Comparison of ENCODE assay signal across 20 cellular contexts in genomic region chr19:18446811-18447359, GRCh38. TPM values are rescaled to one million over a fixed set of nuclear protein-coding genes. Genes with fewer than 3 reads are reported as not detected.
A peak's percentile ranks its signal among the peaks of the same experiment; 100 is the strongest.
DNase-seq lines count a peak whose midpoint lies in the region; ATAC-seq, FAIRE-seq and TF ChIP-seq lines count a peak whose summit lies in the region.
"Had no signal": no experiment of that assay in that cellular context is flagged by ENCODE, and none has a peak within 500 bp of the region (broad histone marks: within the 10 kb centered on the region; RNA-seq: fewer than 3 reads in every experiment).

No MANE protein-coding gene starts in this region.

- FAIRE-seq in K562 (lab: Jason Lieb, UNC), result no peak
- FAIRE-seq: G401.6 had no signal

- no peak overlapping the region for H4K5ac ChIP-seq in IMR-90 (ENCODE audit: low read depth, low read length)

- H3K56ac ChIP-seq in IMR-90 (ENCODE audit: extremely low read depth, insufficient read depth, low read length), result no peak overlapping the region

- TF ChIP-seq POLR2A in IMR-90 (IDR thresholded peaks at IDR 0.05; ENCODE audit: low read depth, low read length) (no peak), K562 (conservative IDR thresholded peaks at IDR 0.05) (no peak)

- H2AFZ ChIP-seq in IMR-90 (replicated peaks; ENCODE audit: low read length, poor library complexity) (peak overlapping the region; percentile 15), K562 (ENCODE audit: low read depth, low read length) (no peak overlapping the region)
- H2AFZ ChIP-seq: GM23248 had no signal

- no peak overlapping the region for H2BK20ac ChIP-seq in IMR-90 (ENCODE audit: low read depth, low read length)

- H3K9ac ChIP-seq in IMR-90 (ENCODE audit: low read depth, low read length) (no peak overlapping the region), K562 (ENCODE audit: insufficient read depth in 1 of 2, low read depth in 2 of 2, low read length in 2 of 2) (peak overlapping the region in 1 of 2 experiments; percentile 74; a peak in 2 of 4 replicates)
- H3K9ac ChIP-seq: GM23248, KMS-11 had no signal

- no peak overlapping the region for H2BK15ac ChIP-seq in IMR-90 (ENCODE audit: low read depth, low read length)

- H3K4me1 ChIP-seq in IMR-90 (ENCODE audit: control insufficient read depth, insufficient read depth, low read length), result peaks cover 2% of the 10 kb centered on the region
- peaks cover 7 to 66% of the 10 kb centered on the region in 2 experiments; a peak in 4 of 5 replicates for H3K4me1 ChIP-seq in K562 (replicated peaks in 1 of 2; ENCODE audit: control insufficient read depth in 2 of 2, insufficient read depth in 2 of 2, low read length in 2 of 2)

- H3K36me3 ChIP-seq in IMR-90 (ENCODE audit: control insufficient read depth, insufficient read depth, low read length) (peaks cover 68% of the 10 kb centered on the region), K562 (ENCODE audit: control insufficient read depth, insufficient read depth, low read length) (peaks cover 88% of the 10 kb centered on the region)

- CTCF ChIA-PET in IMR-90 (lab: Yijun Ruan, JAX), result no interaction called here
- CTCF ChIA-PET in K562 (lab: Yijun Ruan, JAX; ENCODE audit: low intra/inter-chr PET ratio), result no interaction called here
- CTCF ChIA-PET in activated CD8-positive, alpha-beta memory T cell treated with anti-CD3 and anti-CD28 coated beads, Interleukin-2, amount 10 ng/mL, durations not matched to agents 7 days and 5 days (lab: Charles Lee), result interaction anchor here (1.3 kb wide), 1 partner anchor 15 kb away, joined by 4 read pairs; no protein-coding TSS in a partner anchor

- H3K27me3 Mint-ChIP-seq in nephron progenitor cell (ENCODE audit: low read depth, poor library complexity), result peaks cover 4% of the 10 kb centered on the region
- H3K27me3 Mint-ChIP-seq in activated CD8-positive, alpha-beta memory T cell treated with anti-CD3 and anti-CD28 coated beads, Interleukin-2, amount 10 ng/mL, durations not matched to agents 7 days and 5 days, result no peaks in the 10 kb centered on the region

- H3K18ac ChIP-seq in IMR-90 (ENCODE audit: low read depth, low read length), result no peak overlapping the region

- dilution Hi-C loops in IMR-90 (cut with HindIII; ENCODE audit: low sequenced_read_pairs, unreplicated experiment), result no loop called here

- H3K27ac ChIP-seq in IMR-90 (ENCODE audit: insufficient read depth, low read length) (no peak overlapping the region), K562 (ENCODE audit: extremely low read depth, low read depth, low read length) (no peak overlapping the region)
- H3K27ac ChIP-seq: 22Rv1, GM23248, KMS-11 had no signal

- H3K79me1 ChIP-seq in IMR-90 (ENCODE audit: low read depth in 1 of 2, low read length in 2 of 2), result peaks cover 15 to 61% of the 10 kb centered on the region in 2 experiments

- peak overlapping the region; percentile 83 for H3K27ac Mint-ChIP-seq in nephron progenitor cell
- no peak overlapping the region for H3K27ac Mint-ChIP-seq in activated CD8-positive, alpha-beta memory T cell treated with anti-CD3 and anti-CD28 coated beads, Interleukin-2, amount 10 ng/mL, durations not matched to agents 7 days and 5 days
- H3K27ac Mint-ChIP-seq: CD8-positive, alpha-beta T cell had no signal

- H3K14ac ChIP-seq in IMR-90 (replicated peaks; ENCODE audit: low read depth, low read length), result no peak overlapping the region

- H2BK120ac ChIP-seq in IMR-90 (ENCODE audit: low read depth, low read length), result no peak overlapping the region

- TF ChIP-seq CTCF in IMR-90 (conservative IDR thresholded peaks at IDR 0.05; ENCODE audit: low read depth, low read length) (no peak), K562 (IDR thresholded peaks at IDR 0.05 in 2 of 3, conservative IDR thresholded peaks at IDR 0.05 in 1 of 3; ENCODE audit: insufficient read depth in 2 of 3, low read depth in 1 of 3, low read length in 3 of 3) (no peak), nephron progenitor cell (IDR thresholded peaks at IDR 0.05) (no peak)

- H3K27me3 ChIP-seq in IMR-90 (ENCODE audit: control insufficient read depth, insufficient read depth, low read length) (no peaks in the 10 kb centered on the region), K562 (ENCODE audit: control insufficient read depth in 2 of 2, insufficient read depth in 2 of 2, low read length in 2 of 2) (no peaks in the 10 kb centered on the region)
- H3K27me3 ChIP-seq: MG63 had no signal

- H3K4me2 ChIP-seq in IMR-90 (ENCODE audit: low read depth, low read length), result no peak overlapping the region
- H3K4me2 ChIP-seq in K562 (ENCODE audit: insufficient read depth, low read length), result no peak overlapping the region
- H3K4me2 ChIP-seq: KMS-11 had no signal

- H3K9me3 ChIP-seq in IMR-90 (ENCODE audit: control insufficient read depth, insufficient read depth, low read length), result no peaks in the 10 kb centered on the region
- no peaks in the 10 kb centered on the region for H3K9me3 ChIP-seq in K562 (replicated peaks; ENCODE audit: control insufficient read depth, insufficient read depth, low read depth, low read length)
- H3K9me3 ChIP-seq: MG63 had no signal

- H4K91ac ChIP-seq in IMR-90 (ENCODE audit: insufficient read depth, low read depth, low read length), result no peak overlapping the region

- H4K20me1 ChIP-seq in IMR-90 (ENCODE audit: insufficient read depth, low read length) (peaks cover 49% of the 10 kb centered on the region), K562 (replicated peaks; ENCODE audit: control insufficient read depth, insufficient read depth, low read length) (0 out of 2 replicates have a peak, but pooled peaks cover under 1% of the 10 kb centered on the region)

- H3K23ac ChIP-seq in IMR-90 (ENCODE audit: low read depth, low read length), result no peak overlapping the region

- H3K4me3 ChIP-seq in IMR-90 (ENCODE audit: insufficient read depth, low read depth, low read length) (no peak overlapping the region), K562 (no peak overlapping the region)
- H3K4me3 ChIP-seq: GM23248, MG63 had no signal

- WGBS in IMR-90 (ENCODE audit: extremely low coverage in 2 of 2, insufficient read length in 1 of 2), 2 experiments, result 87% methylated on average over 5 of the region's 12 CpGs; no CpG with 5 or more reads in 1 of the 2 experiments
- 91% methylated on average over 11 of the region's 12 CpGs for WGBS in K562 (ENCODE audit: insufficient coverage, low coverage, missing lambda C conversion rate)

- peaks cover 39% of the 10 kb centered on the region for H3K4me1 Mint-ChIP-seq in nephron progenitor cell
- H3K4me1 Mint-ChIP-seq in activated CD8-positive, alpha-beta memory T cell treated with anti-CD3 and anti-CD28 coated beads, Interleukin-2, amount 10 ng/mL, durations not matched to agents 7 days and 5 days, result peaks cover 9% of the 10 kb centered on the region

- no peak overlapping the region for H3K4ac ChIP-seq in IMR-90 (ENCODE audit: low read depth, low read length)

- TF ChIP-seq RAD21 in IMR-90 (IDR thresholded peaks at IDR 0.05; ENCODE audit: low read length), result no peak
- TF ChIP-seq RAD21 in K562 (CRISPR knock-in tag; conservative IDR thresholded peaks at IDR 0.05 in 1 of 2, IDR thresholded peaks at IDR 0.05 in 1 of 2), result no peak

- H2BK5ac ChIP-seq in IMR-90 (ENCODE audit: low read depth, low read length, poor library complexity, severe bottlenecking), result no peak overlapping the region

- H3K4me3 Mint-ChIP-seq in nephron progenitor cell, result no peak overlapping the region
- H3K4me3 Mint-ChIP-seq in activated CD8-positive, alpha-beta memory T cell treated with anti-CD3 and anti-CD28 coated beads, Interleukin-2, amount 10 ng/mL, durations not matched to agents 7 days and 5 days, result no peak overlapping the region
- H3K4me3 Mint-ChIP-seq: CD8-positive, alpha-beta T cell had no signal

- BruUV-seq in IMR-90 (replicated peaks; lab: Mats Ljungman, UMichigan) (no TSS peak), K562 (replicated peaks; lab: Mats Ljungman, UMichigan) (no TSS peak)

- TF ChIP-seq EP300 in K562 (IDR thresholded peaks at IDR 0.05; ENCODE audit: low read length), result no peak

- no peak overlapping the region for H2AK9ac ChIP-seq in IMR-90 (replicated peaks; ENCODE audit: low read depth, low read length, poor library complexity)

- peaks cover 17% of the 10 kb centered on the region for H3K36me3 Mint-ChIP-seq in nephron progenitor cell (ENCODE audit: low read depth)
- peaks cover 16% of the 10 kb centered on the region for H3K36me3 Mint-ChIP-seq in activated CD8-positive, alpha-beta memory T cell treated with anti-CD3 and anti-CD28 coated beads, Interleukin-2, amount 10 ng/mL, durations not matched to agents 7 days and 5 days

- H3K9me1 ChIP-seq in IMR-90 (ENCODE audit: insufficient read depth, low read length) (peaks cover 7% of the 10 kb centered on the region; the same call in 1 of the 2 replicates), K562 (ENCODE audit: control insufficient read depth, insufficient read depth, low read length) (peaks cover 7% of the 10 kb centered on the region)

- no peaks in the 10 kb centered on the region for H3K9me3 Mint-ChIP-seq in nephron progenitor cell
- peaks cover 3% of the 10 kb centered on the region for H3K9me3 Mint-ChIP-seq in activated CD8-positive, alpha-beta memory T cell treated with anti-CD3 and anti-CD28 coated beads, Interleukin-2, amount 10 ng/mL, durations not matched to agents 7 days and 5 days (ENCODE audit: low read depth)
- H3K9me3 Mint-ChIP-seq: CD8-positive, alpha-beta T cell had no signal

- intact Hi-C loops in IMR-90 (cut with micrococcal nuclease) (no loop called here), K562 (cut with micrococcal nuclease) (no loop called here)

- POLR2A ChIA-PET in IMR-90 (lab: Charles Lee; ENCODE audit: unreplicated experiment), result no interaction called here
- POLR2A ChIA-PET in K562 (lab: Yijun Ruan, JAX), result interaction anchor here (1.3 kb wide), 1 partner anchor 10 kb away, joined by 6 read pairs; no protein-coding TSS in a partner anchor

- ATAC-seq in IMR-90 (ENCODE audit: low read depth) (no peak), K562 (no peak), HG02798 (IDR thresholded peaks at IDR 0.05; ENCODE audit: poor library complexity, unreplicated experiment) (no peak), HG03521 (IDR thresholded peaks at IDR 0.05; ENCODE audit: unreplicated experiment) (no peak)
- no peak for ATAC-seq in activated CD8-positive, alpha-beta memory T cell treated with anti-CD3 and anti-CD28 coated beads, Interleukin-2, amount 10 ng/mL, durations not matched to agents 7 days and 5 days
- ATAC-seq: CD8-positive, alpha-beta T cell; HCT116 had no signal

- H3K79me2 ChIP-seq in K562 (ENCODE audit: control insufficient read depth, insufficient read depth, low read length), result peaks cover 3% of the 10 kb centered on the region; the same call in 1 of the 3 replicates

- H4K8ac ChIP-seq in IMR-90 (ENCODE audit: low read depth in 2 of 2, low read length in 2 of 2), result no peak overlapping the region

- H2AK5ac ChIP-seq in IMR-90 (ENCODE audit: low read depth, low read length), result no peak overlapping the region

- DNase-seq in NCI-H1417 (lab: John Stamatoyannopoulos, UW), result peak in 2 of 3 experiments; percentile 36 to 61
- DNase-seq in NCI-H1417 treated with DMSO at 0.1 percent for 48 hours (lab: John Stamatoyannopoulos, UW), result no peak
- no peak for DNase-seq in IMR-90
- DNase-seq in K562 (ENCODE audit: extremely low read depth in 1 of 4, low spot score in 3 of 4), result no peak
- no peak for DNase-seq in nephron progenitor cell
- no peak for DNase-seq in activated CD8-positive, alpha-beta memory T cell treated with anti-CD3 and anti-CD28 coated beads, Interleukin-2, amount 10 ng/mL, durations not matched to agents 7 days and 5 days
- DNase-seq: CD8-positive, alpha-beta T cell; DMS79 treated with DMSO at 0.1 percent for 48 hours; GM23248; MG63; NCI-H1092; NCI-H187; NCI-H345; NCI-H526 treated with DMSO at 0.1 percent for 48 hours had no signal

- in situ Hi-C loops in IMR-90 (cut with MboI; ENCODE audit: low sequenced_read_pairs) (no loop called here), K562 (cut with MboI) (no loop called here)

RNA-seq across cellular contexts. Expression of gene ISYNA1, which starts 9.0 kb away (rescaled TPM):
- total RNA-seq in IMR-90 (2012; rRNA removed) (3.4 and 3.9 TPM in 2 replicates), K562 (2014; rRNA removed) (180 and 202 TPM in 2 replicates), K562 (2014; rRNA removed; fragmentation: Illumina TruSeq; extraction: Trizol) (14.6 and 32.0 TPM in 2 replicates), K562 (2015; rRNA removed; fragmentation: Illumina TruSeq; extraction: Trizol) (93.2 and 96.8 TPM in 2 replicates), K562 (2021) (435 and 460 TPM in 2 replicates)
- polyA plus RNA-seq in IMR-90 (2012; rRNA removed) (24.7 and 29.4 TPM in 2 replicates), K562 (2011; rRNA removed) (99.3 and 191 TPM in 2 replicates), K562 (2014; fragmentation: Illumina TruSeq; extraction: Trizol) (73.2 and 198 TPM in 2 replicates), K562 (2014; fragmentation: Nextera tagmentation; extraction: Ambion mirVana) (10 to 100 TPM; 21.8 to 57.6 TPM), K562 (2014; rRNA removed) (376 and 380 TPM in 2 replicates)
- polyA plus RNA-seq in IMR-90 (2012; cell fraction: cytosol; rRNA removed), result 12.2 and 29.5 TPM in 2 replicates
- polyA plus RNA-seq in IMR-90 (2012; cell fraction: nucleus; rRNA removed; ENCODE audit: low replicate concordance), result 118 and 248 TPM in 2 replicates
- total RNA-seq in K562 (2011; cell fraction: chromatin; rRNA removed; ENCODE audit: low replicate concordance), result 155 and 651 TPM in 2 replicates
- total RNA-seq in K562 (2011; cell fraction: nucleolus; rRNA removed), result 616 and 678 TPM in 2 replicates
- total RNA-seq in K562 (2011; cell fraction: nucleoplasm; rRNA removed), result 226 and 284 TPM in 2 replicates
- 148 and 356 TPM in 2 replicates for polyA plus RNA-seq in K562 (2011; cell fraction: cytosol; rRNA removed)
- polyA plus RNA-seq in K562 (2011; cell fraction: nucleus; rRNA removed), result 1,012 and 1,382 TPM in 2 replicates
- polyA plus RNA-seq in K562 (2012), result 319 and 453 TPM in 2 replicates
- 36.7 and 52.6 TPM in 2 replicates for polyA minus RNA-seq in K562 (2011; rRNA and poly(A)+ RNA removed)
- 173 and 245 TPM in 2 replicates for polyA minus RNA-seq in K562 (2011; cell fraction: cytosol; rRNA and poly(A)+ RNA removed)
- 114 and 124 TPM in 2 replicates for polyA minus RNA-seq in K562 (2011; cell fraction: nucleus; rRNA and poly(A)+ RNA removed)
- 10 to 100 TPM; 29.6 to 30.0 TPM for total RNA-seq in activated CD8-positive, alpha-beta memory T cell treated with anti-CD3 and anti-CD28 coated beads, Interleukin-2, amount 10 ng/mL, durations not matched to agents 7 days and 5 days

RNA-seq across cellular contexts. Expression of gene SSBP4, which starts 27.7 kb away (rescaled TPM):
- total RNA-seq in IMR-90 (2012; rRNA removed), result 13.3 and 14.9 TPM in 2 replicates
- polyA plus RNA-seq in IMR-90 (2012; rRNA removed), result 39.7 and 48.1 TPM in 2 replicates
- polyA plus RNA-seq in IMR-90 (2012; cell fraction: cytosol; rRNA removed), result 36.0 and 75.3 TPM in 2 replicates
- polyA plus RNA-seq in IMR-90 (2012; cell fraction: nucleus; rRNA removed; ENCODE audit: low replicate concordance), result 110 and 323 TPM in 2 replicates
- 28.5 and 141 TPM in 2 replicates for total RNA-seq in K562 (2011; cell fraction: chromatin; rRNA removed; ENCODE audit: low replicate concordance)
- 209 and 228 TPM in 2 replicates for total RNA-seq in K562 (2011; cell fraction: nucleolus; rRNA removed)
- 68.6 and 76.2 TPM in 2 replicates for total RNA-seq in K562 (2011; cell fraction: nucleoplasm; rRNA removed)
- total RNA-seq in K562 (2014; rRNA removed), result 125 and 188 TPM in 2 replicates
- total RNA-seq in K562 (2014; rRNA removed; fragmentation: Illumina TruSeq; extraction: Trizol), result 21.2 and 21.4 TPM in 2 replicates
- total RNA-seq in K562 (2015; rRNA removed; fragmentation: Illumina TruSeq; extraction: Trizol), result 72.3 and 76.3 TPM in 2 replicates
- total RNA-seq in K562 (2021), result 189 TPM in 2 replicates
- 20.1 and 25.9 TPM in 2 replicates for polyA plus RNA-seq in K562 (2011; rRNA removed)
- polyA plus RNA-seq in K562 (2011; cell fraction: cytosol; rRNA removed), result 25.4 and 118 TPM in 2 replicates
- 134 and 296 TPM in 2 replicates for polyA plus RNA-seq in K562 (2011; cell fraction: nucleus; rRNA removed)
- polyA plus RNA-seq in K562 (2012), result 81.3 and 110 TPM in 2 replicates
- polyA plus RNA-seq in K562 (2014; fragmentation: Illumina TruSeq; extraction: Trizol), result 39.0 and 114 TPM in 2 replicates
- 1 to 10 TPM; 1.1 to 1.9 TPM for polyA plus RNA-seq in K562 (2014; fragmentation: Nextera tagmentation; extraction: Ambion mirVana)
- polyA plus RNA-seq in K562 (2014; rRNA removed), result 119 and 133 TPM in 2 replicates
- 3.6 and 7.0 TPM in 2 replicates for polyA minus RNA-seq in K562 (2011; rRNA and poly(A)+ RNA removed)
- 37.3 and 43.8 TPM in 2 replicates for polyA minus RNA-seq in K562 (2011; cell fraction: cytosol; rRNA and poly(A)+ RNA removed)
- 85.0 and 105 TPM in 2 replicates for polyA minus RNA-seq in K562 (2011; cell fraction: nucleus; rRNA and poly(A)+ RNA removed)
- total RNA-seq in activated CD8-positive, alpha-beta memory T cell treated with anti-CD3 and anti-CD28 coated beads, Interleukin-2, amount 10 ng/mL, durations not matched to agents 7 days and 5 days, result 100 to 1,000 TPM; 197 to 247 TPM

RNA-seq across cellular contexts. Expression of gene LRRC25, which starts 49.5 kb away (rescaled TPM):
- total RNA-seq in IMR-90 (2012; rRNA removed) (not detected in 2 replicates), K562 (2014; rRNA removed) (0.18 and 0.29 TPM in 2 replicates), K562 (2014; rRNA removed; fragmentation: Illumina TruSeq; extraction: Trizol) (0.07 TPM in 1 of 2 replicates, not detected in the other), K562 (2015; rRNA removed; fragmentation: Illumina TruSeq; extraction: Trizol) (0.30 and 0.36 TPM in 2 replicates), K562 (2021) (0.09 and 0.22 TPM in 2 replicates)
- polyA plus RNA-seq in IMR-90 (2012; rRNA removed) (0.03 TPM in 1 of 2 replicates, not detected in the other), K562 (2011; rRNA removed) (0.10 and 0.42 TPM in 2 replicates), K562 (2014; fragmentation: Illumina TruSeq; extraction: Trizol) (0.10 and 0.25 TPM in 2 replicates), K562 (2014; fragmentation: Nextera tagmentation; extraction: Ambion mirVana) (not detected), K562 (2014; rRNA removed) (0.08 TPM in 1 of 2 replicates, not detected in the other)
- polyA plus RNA-seq in IMR-90 (2012; cell fraction: cytosol; rRNA removed), result 0.08 and 0.09 TPM in 2 replicates
- polyA plus RNA-seq in IMR-90 (2012; cell fraction: nucleus; rRNA removed; ENCODE audit: low replicate concordance), result 0.08 TPM in 1 of 2 replicates, not detected in the other
- total RNA-seq in K562 (2011; cell fraction: chromatin; rRNA removed; ENCODE audit: low replicate concordance), result 0.25 TPM in 1 of 2 replicates, not detected in the other
- 0.39 and 0.50 TPM in 2 replicates for total RNA-seq in K562 (2011; cell fraction: nucleolus; rRNA removed)
- 0.22 TPM in 1 of 2 replicates, not detected in the other for total RNA-seq in K562 (2011; cell fraction: nucleoplasm; rRNA removed)
- polyA plus RNA-seq in K562 (2011; cell fraction: cytosol; rRNA removed), result 0.31 and 0.41 TPM in 2 replicates
- polyA plus RNA-seq in K562 (2011; cell fraction: nucleus; rRNA removed), result 0.20 and 0.53 TPM in 2 replicates
- 0.33 and 1.1 TPM in 2 replicates for polyA plus RNA-seq in K562 (2012)
- 0.11 and 0.18 TPM in 2 replicates for polyA minus RNA-seq in K562 (2011; rRNA and poly(A)+ RNA removed)
- polyA minus RNA-seq in K562 (2011; cell fraction: cytosol; rRNA and poly(A)+ RNA removed), result 0.57 and 1.1 TPM in 2 replicates
- polyA minus RNA-seq in K562 (2011; cell fraction: nucleus; rRNA and poly(A)+ RNA removed), result 0.13 and 0.67 TPM in 2 replicates
- under 1 TPM in 1 of 2 experiments, not detected in 1; 0.12 TPM for total RNA-seq in activated CD8-positive, alpha-beta memory T cell treated with anti-CD3 and anti-CD28 coated beads, Interleukin-2, amount 10 ng/mL, durations not matched to agents 7 days and 5 days
- total RNA-seq: GM23248 had no signal
- polyA plus RNA-seq: GM23248 had no signal

Comparison
In these comparisons a context has a peak if more than half of its experiments do, and no peak if none do; other contexts are left out.
1. DNase-seq: peak in NCI-H1417 (2 of 3); none in NCI-H1417 treated with DMSO at 0.1 percent for 48 hours (single experiment), IMR-90 (single experiment), K562 (0 of 4), nephron progenitor cell (single experiment) and activated CD8-positive, alpha-beta memory T cell treated with anti-CD3 and anti-CD28 coated beads, Interleukin-2, amount 10 ng/mL, durations not matched to agents 7 days and 5 days (single experiment).